In genomic region chr2:161423351-161424178, GRCh38 we compare ENCODE assay signal across 8 cellular contexts. TPM values are rescaled to one million over a fixed set of nuclear protein-coding genes. Genes with fewer than 3 reads are reported as not detected.
DNase-seq lines count a peak whose midpoint lies in the region; ATAC-seq lines count a peak whose summit lies in the region.

No MANE protein-coding gene starts in this region.

- no peak overlapping the region for H2BK15ac ChIP-seq in mesendoderm (replicated peaks; ENCODE audit: low read depth)

- peak overlapping the region; percentile 85 for H3K23ac ChIP-seq in mesendoderm (ENCODE audit: low read length)

- H3K79me2 ChIP-seq in mesendoderm (ENCODE audit: control insufficient read depth, insufficient read depth, low read length), result no peaks in the 10 kb centered on the region

- H3K4me2 ChIP-seq in mesendoderm (ENCODE audit: low read length), result peak overlapping the region; percentile 77

- no peak overlapping the region for H3K27ac ChIP-seq in mesendoderm (ENCODE audit: low read depth, low read length)
- no peak overlapping the region for H3K27ac ChIP-seq in urinary bladder (ENCODE audit: low read depth)

- H3K27ac Mint-ChIP-seq in dendritic cell treated with granulocyte-macrophage colony-stimulating factor and Interleukin-4, amounts not matched to agents 40 ng/mL and 50 ng/mL, for 4 days, result no peak overlapping the region
- H3K27ac Mint-ChIP-seq in stimulated activated memory B cell treated with anti-CD40 and anti-IgM and Interleukin-4, amounts not matched to agents 10 μg/mL and 1 μg/mL and 100 μg/mL, for 72 hours, result no peak overlapping the region

- no peak overlapping the region for H4K8ac ChIP-seq in mesendoderm (ENCODE audit: low read depth, low read length)

- no peaks in the 10 kb centered on the region for H3K79me1 ChIP-seq in mesendoderm (ENCODE audit: low read length)

- H3K18ac ChIP-seq in mesendoderm (ENCODE audit: low read length), result peak overlapping the region; percentile 13

- peaks cover 63% of the 10 kb centered on the region for H3K27me3 ChIP-seq in mesendoderm (ENCODE audit: insufficient read depth, low read length, poor library complexity)

- ATAC-seq in GM21526 (IDR thresholded peaks at IDR 0.05; ENCODE audit: low FRiP score, unreplicated experiment), result no peak
- ATAC-seq in HG03280 (IDR thresholded peaks at IDR 0.05; ENCODE audit: unreplicated experiment), result no peak
- no peak for ATAC-seq in stimulated activated memory B cell treated with anti-CD40 and anti-IgM and Interleukin-4, amounts not matched to agents 10 μg/mL and 1 μg/mL and 100 μg/mL, for 72 hours

- WGBS in mesendoderm (ENCODE audit: extremely low coverage, insufficient coverage, low lambda C conversion rate), result no CpG with 5 or more reads among the region's 114 CpGs
- WGBS in urinary bladder, result 2% methylated on average over 114 of the region's 114 CpGs

- no peak overlapping the region for H2BK120ac ChIP-seq in mesendoderm (ENCODE audit: low read depth, low read length)

- no peak overlapping the region for H3K4ac ChIP-seq in mesendoderm (ENCODE audit: low read depth, low read length)

- H3K4me1 ChIP-seq in mesendoderm (ENCODE audit: control insufficient read depth, low read depth, low read length), result no peaks in the 10 kb centered on the region
- H3K4me1 ChIP-seq in urinary bladder (ENCODE audit: insufficient read depth), result peaks cover 6% of the 10 kb centered on the region

- peak overlapping the region; percentile 26 for H3K4me3 ChIP-seq in mesendoderm (ENCODE audit: low read length)
- H3K4me3 ChIP-seq in urinary bladder (ENCODE audit: low read depth, low read length), result peak overlapping the region; percentile 16

- no peak overlapping the region for H2AK5ac ChIP-seq in mesendoderm (ENCODE audit: low read length)

- H3K36me3 ChIP-seq in mesendoderm (ENCODE audit: control insufficient read depth, insufficient read depth, low read length), result no peaks in the 10 kb centered on the region
- H3K36me3 ChIP-seq in urinary bladder (ENCODE audit: insufficient read depth), result no peaks in the 10 kb centered on the region

- peak overlapping the region; percentile 82 for H3K56ac ChIP-seq in mesendoderm (ENCODE audit: low read length)

- H3K36me3 Mint-ChIP-seq in dendritic cell treated with granulocyte-macrophage colony-stimulating factor and Interleukin-4, amounts not matched to agents 40 ng/mL and 50 ng/mL, for 4 days (ENCODE audit: low read depth), result no peaks in the 10 kb centered on the region
- H3K36me3 Mint-ChIP-seq in stimulated activated memory B cell treated with anti-CD40 and anti-IgM and Interleukin-4, amounts not matched to agents 10 μg/mL and 1 μg/mL and 100 μg/mL, for 72 hours, result peaks cover 6% of the 10 kb centered on the region

- H3K9me3 Mint-ChIP-seq in dendritic cell treated with granulocyte-macrophage colony-stimulating factor and Interleukin-4, amounts not matched to agents 40 ng/mL and 50 ng/mL, for 4 days, result no peaks in the 10 kb centered on the region
- H3K9me3 Mint-ChIP-seq in stimulated activated memory B cell treated with anti-CD40 and anti-IgM and Interleukin-4, amounts not matched to agents 10 μg/mL and 1 μg/mL and 100 μg/mL, for 72 hours, result peaks cover 6% of the 10 kb centered on the region

- peak; percentile 39 for DNase-seq in activated T-cell treated with anti-CD3 and anti-CD28 coated beads, Interleukin-2, amount 50 U/mL, for 1 hour
- no peak for DNase-seq in activated T-cell treated with anti-CD3 and anti-CD28 coated beads for 4 hours
- DNase-seq in mesendoderm, result peak; percentile 72

- H3K9ac ChIP-seq in mesendoderm (ENCODE audit: low read length), result peak overlapping the region; percentile 64

- H3K27me3 Mint-ChIP-seq in dendritic cell treated with granulocyte-macrophage colony-stimulating factor and Interleukin-4, amounts not matched to agents 40 ng/mL and 50 ng/mL, for 4 days, result peaks cover 93% of the 10 kb centered on the region
- H3K27me3 Mint-ChIP-seq in stimulated activated memory B cell treated with anti-CD40 and anti-IgM and Interleukin-4, amounts not matched to agents 10 μg/mL and 1 μg/mL and 100 μg/mL, for 72 hours, result peaks cover 87% of the 10 kb centered on the region

- no peak overlapping the region for H4K5ac ChIP-seq in mesendoderm (ENCODE audit: low read length)

- intact Hi-C loops in dendritic cell treated with granulocyte-macrophage colony-stimulating factor and Interleukin-4, amounts not matched to agents 40 ng/mL and 50 ng/mL, for 4 days (cut with micrococcal nuclease), result no loop called here

- H2BK5ac ChIP-seq in mesendoderm (ENCODE audit: low read length), result no peak overlapping the region

- H3K4me3 Mint-ChIP-seq in dendritic cell treated with granulocyte-macrophage colony-stimulating factor and Interleukin-4, amounts not matched to agents 40 ng/mL and 50 ng/mL, for 4 days, result peak overlapping the region; percentile 67
- H3K4me3 Mint-ChIP-seq in stimulated activated memory B cell treated with anti-CD40 and anti-IgM and Interleukin-4, amounts not matched to agents 10 μg/mL and 1 μg/mL and 100 μg/mL, for 72 hours, result no peak overlapping the region

- H3K4me1 Mint-ChIP-seq in dendritic cell treated with granulocyte-macrophage colony-stimulating factor and Interleukin-4, amounts not matched to agents 40 ng/mL and 50 ng/mL, for 4 days (ENCODE audit: low read depth), result peaks cover 36% of the 10 kb centered on the region
- H3K4me1 Mint-ChIP-seq in stimulated activated memory B cell treated with anti-CD40 and anti-IgM and Interleukin-4, amounts not matched to agents 10 μg/mL and 1 μg/mL and 100 μg/mL, for 72 hours, result peaks cover 28% of the 10 kb centered on the region

RNA-seq across cellular contexts. Expression of gene TBR1, which starts 7.5 kb away (rescaled TPM):
- polyA plus RNA-seq in mesendoderm (2013, experiment 1 of 2), result 0.20 TPM
- polyA plus RNA-seq in mesendoderm (2013, experiment 2 of 2), result 0.13 TPM
- 0.11 TPM for total RNA-seq in urinary bladder
- not detected for polyA plus RNA-seq in urinary bladder
